ENCODE assay signal across 8 cellular contexts in genomic region chr22:43142881-43143562, GRCh38. TPM values are rescaled to one million over a fixed set of nuclear protein-coding genes. Genes with fewer than 3 reads are reported as not detected.
DNase-seq lines count a peak whose midpoint lies in the region; ATAC-seq and TF ChIP-seq lines count a peak whose summit lies in the region.

TSS of gene MCAT (minus strand) at chr22:43143398. CDS start at chr22:43143348, 50 bp downstream.

- H3K4me3 ChIP-seq in cardiac fibroblast (replicated peaks in 1 of 2; ENCODE audit: low read depth in 2 of 2, low read length in 2 of 2): peak within 1 kb of the TSS; percentile 96 to 98
- H3K4me3 ChIP-seq in spleen: peak within 1 kb of the TSS; percentile 74 to 99 (median 97)

- WGBS in spleen, 5 donors: 0 to 1% (median 0%) methylated on average over 21 to 83 of the region's 83 CpGs

- H3K27me3 ChIP-seq in spleen (replicated peaks in 1 of 7): no peaks in the 10 kb centered on the region

- no peak for TF ChIP-seq CTCF in cardiac fibroblast (IDR thresholded peaks at IDR 0.05; ENCODE audit: low read depth, low read length)
- peak in 1 of 11 experiments; percentile 8 for TF ChIP-seq CTCF in spleen (IDR thresholded peaks at IDR 0.05 in 8 of 11, conservative IDR thresholded peaks at IDR 0.05 in 3 of 11)

- peak in 1 of 3 donors; percentile 37 for TF ChIP-seq POLR2A in spleen (IDR thresholded peaks at IDR 0.05)

- H3K9me3 ChIP-seq in spleen: no peaks in the 10 kb centered on the region

- H3K4me1 ChIP-seq in spleen: peaks cover 7 to 71% (median 40%) of the 10 kb centered on the region in 6 donors

- peaks cover 0 to 32% (median 11%) of the 10 kb centered on the region in 6 donors for H3K36me3 ChIP-seq in spleen

- DNase-seq in NCI-H1417 (lab: John Stamatoyannopoulos, UW) (peak; percentile 65 to 84 (median 77)), NCI-H1417 treated with DMSO at 0.1 percent for 48 hours (lab: John Stamatoyannopoulos, UW) (no peak), NCI-H226 (peak; percentile 26), cardiac fibroblast (ENCODE audit: low read depth in 2 of 2) (peak; percentile 71 to 83), iris pigment epithelial cell (ENCODE audit: low read depth) (peak; percentile 69), spleen (peak; percentile 97)
- peak; percentile 59 to 65 (median 63) for DNase-seq in activated CD4-positive, CD25-positive, alpha-beta regulatory T cell (lab: John Stamatoyannopoulos, UW)

- intact Hi-C loops in spleen (cut with DNase I; ENCODE audit: low total_unique reads): no loop called here

- ATAC-seq in HG03039 (IDR thresholded peaks at IDR 0.05; ENCODE audit: unreplicated experiment): peak; percentile 70

- H3K27ac ChIP-seq in spleen: peak within 1 kb of the TSS; percentile 23 to 92 (median 87)

RNA-seq across cellular contexts. Expression of gene MCAT, which starts in this region (rescaled TPM):
- 10 to 100 TPM in 5 of 7 donors, 1 to 10 TPM in 2; 8.3 to 25.3 (median 11.3) TPM for total RNA-seq in spleen
- polyA plus RNA-seq in spleen: 10 to 100 TPM in 2 of 3 donors, 1 to 10 TPM in 1; 7.6 to 13.0 (median 11.7) TPM
